ENCODE assay signal across 1 cellular context in genomic region chr14:77457522-77458248, GRCh38.
A peak's percentile ranks its signal among the peaks of the same experiment; 100 is the strongest.
TF ChIP-seq lines count a peak whose summit lies in the region.

Gene AHSA1, plus strand, starts transcription at chr14:77458093. Its CDS starts 97 bp downstream, at chr14:77458190.
Gene VIPAS39, minus strand, starts transcription at chr14:77457601. Its CDS starts 3,499 bp downstream, at chr14:77454102.

TF ChIP-seq in HepG2, 621 proteins besides CTCF, POLR2A, EP300 and RAD21 (continued from another document and continues in another):
- TF ChIP-seq ZNF468 (CRISPR knock-in tag; IDR thresholded peaks at IDR 0.05) (no peak), MED1 (CRISPR knock-in tag; IDR thresholded peaks at IDR 0.05) (no peak), TSC22D2 (CRISPR knock-in tag; IDR thresholded peaks at IDR 0.05; ENCODE audit: borderline replicate concordance) (no peak; the same call in 1 of the 2 replicates), SRSF4 (IDR thresholded peaks at IDR 0.05; ENCODE audit: low read depth, low read length, poor library complexity, severe bottlenecking) (no peak), SNAPC2 (CRISPR knock-in tag; IDR thresholded peaks at IDR 0.05) (no peak), ZNF773 (CRISPR knock-in tag; IDR thresholded peaks at IDR 0.05; ENCODE audit: borderline replicate concordance) (no peak), ZFAT (CRISPR knock-in tag; conservative IDR thresholded peaks at IDR 0.05) (no peak), NBN (conservative IDR thresholded peaks at IDR 0.05) (no peak), ZNF354B (CRISPR knock-in tag; IDR thresholded peaks at IDR 0.05) (no peak), REPIN1 (CRISPR knock-in tag; IDR thresholded peaks at IDR 0.05; ENCODE audit: borderline replicate concordance, low read depth) (peak; percentile 74; the same call in 1 of the 2 replicates), MBNL3 (CRISPR knock-in tag; conservative IDR thresholded peaks at IDR 0.05) (no peak), NR2F1 (CRISPR knock-in tag; IDR thresholded peaks at IDR 0.05) (no peak), CSRNP2 (CRISPR knock-in tag; conservative IDR thresholded peaks at IDR 0.05; ENCODE audit: low read depth) (no peak), ZNF432 (CRISPR knock-in tag; IDR thresholded peaks at IDR 0.05; ENCODE audit: borderline replicate concordance) (no peak), TRIM22 (IDR thresholded peaks at IDR 0.05) (no peak), DRAP1 (CRISPR knock-in tag; IDR thresholded peaks at IDR 0.05) (peak; percentile 65), LCORL (IDR thresholded peaks at IDR 0.05) (no peak), LCORL (CRISPR knock-in tag; IDR thresholded peaks at IDR 0.05) (0 out of 2 replicates have a peak, but pooled peaks have one; percentile 36), GFI1 (CRISPR knock-in tag; IDR thresholded peaks at IDR 0.05; ENCODE audit: borderline replicate concordance) (no peak), RELA (CRISPR knock-in tag; IDR thresholded peaks at IDR 0.05) (0 out of 2 replicates have a peak, but pooled peaks have one; percentile 27), CENPX (CRISPR knock-in tag; IDR thresholded peaks at IDR 0.05) (no peak), ZNF441 (CRISPR knock-in tag; IDR thresholded peaks at IDR 0.05; ENCODE audit: borderline replicate concordance) (no peak; the same call in 1 of the 2 replicates), XBP1 (CRISPR knock-in tag; IDR thresholded peaks at IDR 0.05) (no peak), ATF5 (CRISPR knock-in tag; IDR thresholded peaks at IDR 0.05; ENCODE audit: low read depth) (no peak), ZNF616 (CRISPR knock-in tag; IDR thresholded peaks at IDR 0.05; ENCODE audit: low read depth) (no peak), ZNF816 (CRISPR knock-in tag; IDR thresholded peaks at IDR 0.05; ENCODE audit: borderline replicate concordance) (peak; percentile 15; the same call in 1 of the 2 replicates), ZNF7 (CRISPR knock-in tag; IDR thresholded peaks at IDR 0.05) (no peak), ZNF564 (CRISPR knock-in tag; IDR thresholded peaks at IDR 0.05) (0 out of 2 replicates have a peak, but pooled peaks have one; percentile 21), ZNF563 (CRISPR knock-in tag; IDR thresholded peaks at IDR 0.05) (no peak), SP4 (CRISPR knock-in tag; IDR thresholded peaks at IDR 0.05) (peak; percentile 90), JDP2 (CRISPR knock-in tag; IDR thresholded peaks at IDR 0.05; ENCODE audit: borderline replicate concordance) (no peak), SKIL (CRISPR knock-in tag; IDR thresholded peaks at IDR 0.05; ENCODE audit: borderline replicate concordance) (no peak), MAFF (IDR thresholded peaks at IDR 0.05; ENCODE audit: low read depth, low read length) (no peak), ETV6 (CRISPR knock-in tag; conservative IDR thresholded peaks at IDR 0.05) (no peak; the same call in 1 of the 2 replicates), HOXA7 (CRISPR knock-in tag; IDR thresholded peaks at IDR 0.05) (no peak), KLF11 (CRISPR knock-in tag; IDR thresholded peaks at IDR 0.05) (no peak), HOMEZ (CRISPR knock-in tag; IDR thresholded peaks at IDR 0.05; ENCODE audit: low read depth) (0 out of 2 replicates have a peak, but pooled peaks have one; percentile 15), RARA (CRISPR knock-in tag; IDR thresholded peaks at IDR 0.05) (no peak), NR1H2 (CRISPR knock-in tag; IDR thresholded peaks at IDR 0.05; ENCODE audit: borderline replicate concordance, low read depth) (no peak), MYNN (CRISPR knock-in tag; IDR thresholded peaks at IDR 0.05; ENCODE audit: low read depth) (no peak), CREB1 (IDR thresholded peaks at IDR 0.05) (peak; percentile 90), CREB1 (CRISPR knock-in tag; IDR thresholded peaks at IDR 0.05) (peak; percentile 98), SKI (IDR thresholded peaks at IDR 0.05; ENCODE audit: partially characterized antibody) (no peak), ZNF720 (CRISPR knock-in tag; IDR thresholded peaks at IDR 0.05) (no peak), ZNF343 (CRISPR knock-in tag; IDR thresholded peaks at IDR 0.05) (no peak), ARID2 (CRISPR knock-in tag; IDR thresholded peaks at IDR 0.05; ENCODE audit: borderline replicate concordance) (no peak), ZNF138 (CRISPR knock-in tag; IDR thresholded peaks at IDR 0.05; ENCODE audit: low read depth) (peak; percentile 86; the same call in 1 of the 2 replicates), ZNF589 (CRISPR knock-in tag; conservative IDR thresholded peaks at IDR 0.05) (no peak), THRA (CRISPR knock-in tag; IDR thresholded peaks at IDR 0.05; ENCODE audit: borderline replicate concordance) (0 out of 2 replicates have a peak, but pooled peaks have one; percentile 34), ZNF687 (CRISPR knock-in tag; IDR thresholded peaks at IDR 0.05) (peak; percentile 87), ZNF543 (CRISPR knock-in tag; IDR thresholded peaks at IDR 0.05) (no peak; the same call in 1 of the 2 replicates), ZNF12 (CRISPR knock-in tag; IDR thresholded peaks at IDR 0.05) (peak; percentile 50; the same call in 1 of the 2 replicates), SYNCRIP (IDR thresholded peaks at IDR 0.05; ENCODE audit: insufficient read depth, low read depth, low read length) (no peak), ZNF704 (CRISPR knock-in tag; IDR thresholded peaks at IDR 0.05; ENCODE audit: borderline replicate concordance) (no peak), FOXO1 (CRISPR knock-in tag; IDR thresholded peaks at IDR 0.05) (peak; percentile 7; the same call in 1 of the 2 replicates), PHF21A (CRISPR knock-in tag; IDR thresholded peaks at IDR 0.05) (peak; percentile 72; the same call in 1 of the 2 replicates)
